Comparison of ENCODE assay signal across 15 cellular contexts in genomic region chr5:157546456-157547100, GRCh38. TPM values are rescaled to one million over a fixed set of nuclear protein-coding genes. Genes with fewer than 3 reads are reported as not detected.
DNase-seq lines count a peak whose midpoint lies in the region; ATAC-seq lines count a peak whose summit lies in the region.
"Had no signal": no experiment of that assay in that cellular context is flagged by ENCODE, and none has a peak within 500 bp of the region (broad histone marks: within the 10 kb centered on the region; RNA-seq: fewer than 3 reads in every experiment).

No MANE protein-coding gene starts in this region.

- H3K9me3 Mint-ChIP-seq in activated CD4-positive, alpha-beta T cell treated with anti-CD3 and anti-CD28 coated beads, Interleukin-2, amount 10 ng/mL, durations not matched to agents 7 days and 5 days = peaks cover 1% of the 10 kb centered on the region
- H3K9me3 Mint-ChIP-seq: activated naive CD4-positive, alpha-beta T cell treated with anti-CD3 and anti-CD28 coated beads, Interleukin-2, amount 50 U/mL, for 24 hours had no signal

- peak overlapping the region; percentile 84 for H3K27ac Mint-ChIP-seq in activated CD4-positive, alpha-beta T cell treated with anti-CD3 and anti-CD28 coated beads, Interleukin-2, amount 10 ng/mL, durations not matched to agents 7 days and 5 days
- H3K27ac Mint-ChIP-seq: activated naive CD4-positive, alpha-beta T cell treated with anti-CD3 and anti-CD28 coated beads, Interleukin-2, amount 50 U/mL, for 24 hours; nephron progenitor cell had no signal

- H3K36me3 ChIP-seq in stomach smooth muscle (ENCODE audit: control insufficient read depth in 2 of 2, insufficient read depth in 2 of 2, low read length in 2 of 2) = peaks cover 0 to 5% of the 10 kb centered on the region in 2 donors
- H3K36me3 ChIP-seq: WERI-Rb-1 had no signal

- H3K4me1 Mint-ChIP-seq in activated CD4-positive, alpha-beta T cell treated with anti-CD3 and anti-CD28 coated beads, Interleukin-2, amount 10 ng/mL, durations not matched to agents 7 days and 5 days = peaks cover 99% of the 10 kb centered on the region

- no peaks in the 10 kb centered on the region for H3K27me3 Mint-ChIP-seq in activated CD4-positive, alpha-beta T cell treated with anti-CD3 and anti-CD28 coated beads, Interleukin-2, amount 10 ng/mL, durations not matched to agents 7 days and 5 days
- H3K27me3 Mint-ChIP-seq: activated naive CD4-positive, alpha-beta T cell treated with anti-CD3 and anti-CD28 coated beads, Interleukin-2, amount 50 U/mL, for 24 hours had no signal

- H3K4me3 ChIP-seq in stomach smooth muscle (ENCODE audit: low read length in 2 of 2) = peak overlapping the region in 1 of 2 donors; percentile 8

- peaks cover 75% of the 10 kb centered on the region for H3K36me3 Mint-ChIP-seq in activated CD4-positive, alpha-beta T cell treated with anti-CD3 and anti-CD28 coated beads, Interleukin-2, amount 10 ng/mL, durations not matched to agents 7 days and 5 days (ENCODE audit: low read depth)
- H3K36me3 Mint-ChIP-seq: activated naive CD4-positive, alpha-beta T cell treated with anti-CD3 and anti-CD28 coated beads, Interleukin-2, amount 50 U/mL, for 24 hours had no signal

- H3K27me3 ChIP-seq in stomach smooth muscle (ENCODE audit: control insufficient read depth in 1 of 2, insufficient read depth in 2 of 2, low read length in 2 of 2) = no peaks in the 10 kb centered on the region

- no peak overlapping the region for H3K4me3 Mint-ChIP-seq in activated CD4-positive, alpha-beta T cell treated with anti-CD3 and anti-CD28 coated beads, Interleukin-2, amount 10 ng/mL, durations not matched to agents 7 days and 5 days
- H3K4me3 Mint-ChIP-seq: activated naive CD4-positive, alpha-beta T cell treated with anti-CD3 and anti-CD28 coated beads, Interleukin-2, amount 50 U/mL, for 24 hours; nephron progenitor cell had no signal

- peak; percentile 85 for ATAC-seq in left ventricle myocardium superior

- CTCF ChIA-PET in activated CD4-positive, alpha-beta T cell treated with anti-CD3 and anti-CD28 coated beads, Interleukin-2, amount 10 ng/mL, durations not matched to agents 7 days and 5 days (lab: Charles Lee) = interaction anchor here (0.9 to 1.9 kb wide), 5 partner anchors 9 to 196 kb away, joined by 3 to 8 read pairs (median 5); no protein-coding TSS in a partner anchor

- no peaks in the 10 kb centered on the region for H3K9me3 ChIP-seq in stomach smooth muscle (ENCODE audit: control insufficient read depth in 2 of 2, low read length in 2 of 2)

- H3K4me1 ChIP-seq in stomach smooth muscle (ENCODE audit: control insufficient read depth, insufficient read depth, low read length) = peaks cover 77% of the 10 kb centered on the region

- DNase-seq in activated CD4-positive, alpha-beta T cell treated with anti-CD3 and anti-CD28 coated beads, Interleukin-2, amount 10 ng/mL, durations not matched to agents 7 days and 5 days = no peak
- no peak for DNase-seq in activated CD4-positive, alpha-beta T cell treated with anti-CD3 and anti-CD28 coated beads, Interleukin-2, amount 50 U/mL, for 4 hours
- DNase-seq in amniotic epithelial cell (ENCODE audit: low read depth) = peak; percentile 71
- peak; percentile 69 for DNase-seq in left ventricle myocardium superior
- no peak for DNase-seq in NK-92 treated with Interleukin-12 subunit alpha and Interleukin-12 subunit beta, amount 100 ng/mL, for 24 hours (lab: John Stamatoyannopoulos, UW)
- DNase-seq in activated CD4-positive, CD25-positive, alpha-beta regulatory T cell treated with anti-CD3 and anti-CD28 coated beads, Interleukin-2, amount 50 U/mL, for 72 hours = no peak
- no peak for DNase-seq in stimulated activated CD4-positive, alpha-beta T cell treated with anti-CD3 and anti-CD28 coated beads, Interleukin-2, amount 100 ng/mL, for 48 hours
- DNase-seq: DMS79; effector CD4-positive, alpha-beta T cell; nephron progenitor cell; stimulated activated naive CD4-positive, alpha-beta T cell treated with Interleukin-2 at 50 U/mL for 16 hours; WERI-Rb-1 had no signal

- H3K9ac ChIP-seq in stomach smooth muscle (ENCODE audit: low read length in 2 of 2) = no peak overlapping the region

- peak overlapping the region; percentile 84 for H3K27ac ChIP-seq in stomach smooth muscle (ENCODE audit: low read length)
- H3K27ac ChIP-seq: RWPE1, WERI-Rb-1 had no signal

- POLR2A ChIA-PET in activated CD4-positive, alpha-beta T cell treated with anti-CD3 and anti-CD28 coated beads, Interleukin-2, amount 10 ng/mL, durations not matched to agents 7 days and 5 days (lab: Charles Lee) = no interaction called here

- intact Hi-C loops in left ventricle myocardium superior (cut with micrococcal nuclease) = no loop called here

RNA-seq across cellular contexts. Expression of gene ADAM19, which starts 29.0 kb away (rescaled TPM):
- 100 to 1,000 TPM; 118 to 127 TPM for total RNA-seq in activated CD4-positive, alpha-beta T cell treated with anti-CD3 and anti-CD28 coated beads, Interleukin-2, amount 10 ng/mL, durations not matched to agents 7 days and 5 days
- 9.3 TPM for total RNA-seq in left ventricle myocardium superior

Comparison
In these comparisons a context has a peak if more than half of its experiments do, and no peak if none do; other contexts are left out.
1. DNase-seq: peak in amniotic epithelial cell (single experiment) and left ventricle myocardium superior (single experiment); none in activated CD4-positive, alpha-beta T cell treated with anti-CD3 and anti-CD28 coated beads, Interleukin-2, amount 10 ng/mL, durations not matched to agents 7 days and 5 days (single experiment), activated CD4-positive, alpha-beta T cell treated with anti-CD3 and anti-CD28 coated beads, Interleukin-2, amount 50 U/mL, for 4 hours (0 of 2), NK-92 treated with Interleukin-12 subunit alpha and Interleukin-12 subunit beta, amount 100 ng/mL, for 24 hours (single experiment), activated CD4-positive, CD25-positive, alpha-beta regulatory T cell treated with anti-CD3 and anti-CD28 coated beads, Interleukin-2, amount 50 U/mL, for 72 hours (single experiment) and stimulated activated CD4-positive, alpha-beta T cell treated with anti-CD3 and anti-CD28 coated beads, Interleukin-2, amount 100 ng/mL, for 48 hours (0 of 2).
2. RNA of gene ADAM19, which starts 29.0 kb away (total RNA-seq): 118 to 127 TPM in activated CD4-positive, alpha-beta T cell treated with anti-CD3 and anti-CD28 coated beads, Interleukin-2, amount 10 ng/mL, durations not matched to agents 7 days and 5 days; 9.3 TPM in left ventricle myocardium superior (single experiment); every median in the first group is over 10 times any median in the second.